In genomic region chr1:201806801-201807200, GRCh38 we compare ENCODE assay signal across 16 cellular contexts. TPM values are rescaled to one million over a fixed set of nuclear protein-coding genes. Genes with fewer than 3 reads are reported as not detected.
A peak's percentile ranks its signal among the peaks of the same experiment; 100 is the strongest.
DNase-seq lines count a peak whose midpoint lies in the region; ATAC-seq, FAIRE-seq and TF ChIP-seq lines count a peak whose summit lies in the region.
"Had no signal": no experiment of that assay in that cellular context is flagged by ENCODE, and none has a peak within 500 bp of the region (broad histone marks: within the 10 kb centered on the region; RNA-seq: fewer than 3 reads in every experiment).

No MANE protein-coding gene starts in this region.

- no peak overlapping the region for H2AFZ ChIP-seq in K562 (ENCODE audit: low read depth, low read length)
- H2AFZ ChIP-seq in osteoblast (ENCODE audit: low read length), result no peak overlapping the region

- peak overlapping the region; percentile 24 for H3K27ac Mint-ChIP-seq in type B pancreatic cell
- H3K27ac Mint-ChIP-seq in CD8-positive, alpha-beta memory T cell, result peak overlapping the region in 1 of 8 donors; percentile 70
- H3K27ac Mint-ChIP-seq: B cell had no signal

- in situ Hi-C loops in K562 (cut with MboI), result loop anchor here (5.0 kb wide), 1 partner anchor 250 kb away; no protein-coding TSS in a partner anchor

- H3K27ac ChIP-seq in HEK293 (ENCODE audit: extremely low read depth, low read depth, low read length) (no peak overlapping the region), K562 (ENCODE audit: extremely low read depth, low read depth, low read length) (no peak overlapping the region), osteoblast (ENCODE audit: low read depth, low read length) (no peak overlapping the region)
- no peak overlapping the region for H3K27ac ChIP-seq in CD8-positive, alpha-beta memory T cell (ENCODE audit: low read depth, low read length)
- H3K27ac ChIP-seq: BLaER1 treated with 17β-estradiol and CSF1 and Interleukin-3, amounts not matched to agents 10 nM and 100 nM had no signal

- no peaks in the 10 kb centered on the region for H3K79me2 ChIP-seq in K562 (ENCODE audit: control insufficient read depth, insufficient read depth, low read length)
- H3K79me2 ChIP-seq in osteoblast (ENCODE audit: insufficient read depth, low read length), result peaks cover 2% of the 10 kb centered on the region

- no peaks in the 10 kb centered on the region for H3K4me1 Mint-ChIP-seq in type B pancreatic cell (ENCODE audit: unreplicated experiment)
- no peaks in the 10 kb centered on the region for H3K4me1 Mint-ChIP-seq in CD8-positive, alpha-beta memory T cell
- H3K4me1 Mint-ChIP-seq: B cell had no signal

- H3K9ac ChIP-seq in K562 (ENCODE audit: insufficient read depth in 1 of 2, low read depth in 2 of 2, low read length in 2 of 2), result peak overlapping the region in 1 of 2 experiments; percentile 11; a peak in 1 of 4 replicates
- H3K9ac ChIP-seq: BLaER1 treated with 17β-estradiol and CSF1 and Interleukin-3, amounts not matched to agents 10 nM and 100 nM had no signal

- H3K36me3 Mint-ChIP-seq in type B pancreatic cell, result peaks cover 61% of the 10 kb centered on the region
- H3K36me3 Mint-ChIP-seq in CD8-positive, alpha-beta memory T cell, result peaks cover 3 to 54% (median 20%) of the 10 kb centered on the region in 3 donors

- H3K9me1 ChIP-seq in K562 (ENCODE audit: control insufficient read depth, insufficient read depth, low read length), result peaks cover 3% of the 10 kb centered on the region

- H3K4me1 ChIP-seq in HEK293 (ENCODE audit: control insufficient read depth, insufficient read depth, low read length) (no peaks in the 10 kb centered on the region), K562 (replicated peaks in 1 of 2; ENCODE audit: control insufficient read depth in 2 of 2, insufficient read depth in 2 of 2, low read length in 2 of 2) (peaks cover 0 to 3% of the 10 kb centered on the region in 2 experiments; a peak in 1 of 5 replicates), osteoblast (ENCODE audit: insufficient read depth, low read length) (no peaks in the 10 kb centered on the region)
- no peaks in the 10 kb centered on the region for H3K4me1 ChIP-seq in CD8-positive, alpha-beta memory T cell (ENCODE audit: insufficient read depth, low read length)
- H3K4me1 ChIP-seq: BLaER1 treated with 17β-estradiol and CSF1 and Interleukin-3, amounts not matched to agents 10 nM and 100 nM had no signal

- ATAC-seq in K562, result no peak
- no peak for ATAC-seq in GM18868 (IDR thresholded peaks at IDR 0.05; ENCODE audit: unreplicated experiment)
- ATAC-seq: HCT116 had no signal

- no peaks in the 10 kb centered on the region for H3K9me3 Mint-ChIP-seq in type B pancreatic cell
- no peaks in the 10 kb centered on the region for H3K9me3 Mint-ChIP-seq in CD8-positive, alpha-beta memory T cell

- H3K27me3 ChIP-seq in K562 (ENCODE audit: control insufficient read depth in 2 of 2, insufficient read depth in 2 of 2, low read length in 2 of 2) (peaks cover 0 to 7% of the 10 kb centered on the region in 2 experiments; a peak in 1 of 5 replicates), osteoblast (ENCODE audit: insufficient read depth, low read length) (no peaks in the 10 kb centered on the region)
- H3K27me3 ChIP-seq in CD8-positive, alpha-beta memory T cell (ENCODE audit: insufficient read depth, low read length, poor library complexity, severe bottlenecking), result no peaks in the 10 kb centered on the region
- H3K27me3 ChIP-seq: BLaER1 treated with 17β-estradiol and CSF1 and Interleukin-3, amounts not matched to agents 10 nM and 100 nM had no signal

- H3K9me3 ChIP-seq in HEK293 (ENCODE audit: control insufficient read depth, insufficient read depth, low read depth, low read length) (no peaks in the 10 kb centered on the region), K562 (replicated peaks; ENCODE audit: control insufficient read depth, insufficient read depth, low read depth, low read length) (no peaks in the 10 kb centered on the region), osteoblast (ENCODE audit: low read depth, low read length) (no peaks in the 10 kb centered on the region)
- no peaks in the 10 kb centered on the region for H3K9me3 ChIP-seq in CD8-positive, alpha-beta memory T cell (ENCODE audit: low read length)
- H3K9me3 ChIP-seq: BLaER1 treated with 17β-estradiol and CSF1 and Interleukin-3, amounts not matched to agents 10 nM and 100 nM had no signal

- WGBS in K562 (ENCODE audit: insufficient coverage, low coverage, missing lambda C conversion rate), result 64% methylated on average over 4 of the region's 4 CpGs

- H3K4me3 Mint-ChIP-seq in type B pancreatic cell, result no peak overlapping the region
- H3K4me3 Mint-ChIP-seq in CD8-positive, alpha-beta memory T cell, result no peak overlapping the region
- H3K4me3 Mint-ChIP-seq: B cell had no signal

- TF ChIP-seq RAD21 in K562 (CRISPR knock-in tag; conservative IDR thresholded peaks at IDR 0.05 in 1 of 2, IDR thresholded peaks at IDR 0.05 in 1 of 2), result no peak

- H4K20me1 ChIP-seq in K562 (replicated peaks; ENCODE audit: control insufficient read depth, insufficient read depth, low read length) (no peaks in the 10 kb centered on the region), osteoblast (ENCODE audit: insufficient read depth, low read length) (peaks cover 3% of the 10 kb centered on the region)

- intact Hi-C loops in K562 (cut with micrococcal nuclease), result no loop called here

- CTCF ChIA-PET in HEK293 (lab: Yijun Ruan, JAX) (interaction anchor here (0.6 to 2.0 kb wide), 6 partner anchors 11 to 247 kb away, joined by 3 to 7 read pairs (median 4); no protein-coding TSS in a partner anchor), K562 (lab: Yijun Ruan, JAX; ENCODE audit: low intra/inter-chr PET ratio) (no interaction called here)
- CTCF ChIA-PET in CD8-positive, alpha-beta memory T cell (lab: Charles Lee), result interaction anchor here (1.1 to 1.6 kb wide), 2 partner anchors 11 to 14 kb away, joined by 4 read pairs; no protein-coding TSS in a partner anchor

- no peak overlapping the region for H3K4me2 ChIP-seq in K562 (ENCODE audit: insufficient read depth, low read length)
- H3K4me2 ChIP-seq in osteoblast (ENCODE audit: insufficient read depth, low read length), result no peak overlapping the region
- H3K4me2 ChIP-seq: BLaER1 treated with 17β-estradiol and CSF1 and Interleukin-3, amounts not matched to agents 10 nM and 100 nM had no signal

- H3K36me3 ChIP-seq in HEK293 (ENCODE audit: control insufficient read depth in 2 of 2, insufficient read depth in 1 of 2, low read length in 2 of 2), result peaks cover 0 to 67% of the 10 kb centered on the region in 2 experiments; a peak in 2 of 3 replicates
- H3K36me3 ChIP-seq in K562 (ENCODE audit: control insufficient read depth, insufficient read depth, low read length), result peaks cover 21% of the 10 kb centered on the region; the same call in 2 of the 3 replicates
- H3K36me3 ChIP-seq in osteoblast (ENCODE audit: insufficient read depth, low read length), result peaks cover 93% of the 10 kb centered on the region
- H3K36me3 ChIP-seq in CD8-positive, alpha-beta memory T cell (ENCODE audit: insufficient read depth, low read length), result no peaks in the 10 kb centered on the region

- TF ChIP-seq POLR2A in K562 (conservative IDR thresholded peaks at IDR 0.05), result no peak

- TF ChIP-seq EP300 in K562 (IDR thresholded peaks at IDR 0.05; ENCODE audit: low read length), result no peak

- no peaks in the 10 kb centered on the region for H3K27me3 Mint-ChIP-seq in type B pancreatic cell
- H3K27me3 Mint-ChIP-seq in CD8-positive, alpha-beta memory T cell, result peaks cover 0 to 2% of the 10 kb centered on the region in 2 donors
- H3K27me3 Mint-ChIP-seq: B cell had no signal

- DNase-seq in K562 (ENCODE audit: extremely low read depth in 1 of 4, low spot score in 3 of 4) (no peak), osteoblast (ENCODE audit: insufficient read length, low spot score, missing footprints) (peak; percentile 83), type B pancreatic cell (ENCODE audit: extremely low spot score, unreplicated experiment) (no peak)
- no peak for DNase-seq in activated CD8-positive, alpha-beta memory T cell treated with anti-CD3 and anti-CD28 coated beads, Interleukin-2, amount 50 U/mL, for 4 hours
- DNase-seq in CD8-positive, alpha-beta memory T cell, result no peak
- DNase-seq: DMS153, DMS79, GDM1, GOT3, H7 had no signal

- BruUV-seq in K562 (replicated peaks; lab: Mats Ljungman, UMichigan), result no TSS peak

- no peak for FAIRE-seq in K562 (lab: Jason Lieb, UNC)
- FAIRE-seq: GM12892 had no signal

- H3K4me3 ChIP-seq in HEK293 (ENCODE audit: low read depth, low read length) (no peak overlapping the region), K562 (no peak overlapping the region), osteoblast (ENCODE audit: insufficient read depth, low read length) (no peak overlapping the region)
- no peak overlapping the region for H3K4me3 ChIP-seq in CD8-positive, alpha-beta memory T cell (ENCODE audit: low read length)
- H3K4me3 ChIP-seq: BLaER1 treated with 17β-estradiol and CSF1 and Interleukin-3, amounts not matched to agents 10 nM and 100 nM had no signal

- POLR2A ChIA-PET in HEK293 (lab: Yijun Ruan, JAX) (no interaction called here), K562 (lab: Yijun Ruan, JAX) (interaction anchor here (0.8 to 1.0 kb wide), 3 partner anchors 16 to 246 kb away, joined by 3 to 4 read pairs (median 3); no protein-coding TSS in a partner anchor)
- POLR2A ChIA-PET in CD8-positive, alpha-beta memory T cell (lab: Charles Lee), result no interaction called here

- no peak for TF ChIP-seq CTCF in HEK293 (tag by site-specific recombination; IDR thresholded peaks at IDR 0.05)
- no peak for TF ChIP-seq CTCF in K562 (IDR thresholded peaks at IDR 0.05 in 2 of 3, conservative IDR thresholded peaks at IDR 0.05 in 1 of 3; ENCODE audit: insufficient read depth in 2 of 3, low read depth in 1 of 3, low read length in 3 of 3)
- TF ChIP-seq CTCF in osteoblast (IDR thresholded peaks at IDR 0.05; ENCODE audit: extremely low read depth, low read depth, low read length), result no peak
- no peak for TF ChIP-seq CTCF in type B pancreatic cell (conservative IDR thresholded peaks at IDR 0.05)

RNA-seq across cellular contexts. Expression of gene IPO9, which starts 22.2 kb away (rescaled TPM):
- 97.9 and 100 TPM in 2 replicates for total RNA-seq in K562 (2011; cell fraction: chromatin; rRNA removed; ENCODE audit: low replicate concordance)
- total RNA-seq in K562 (2011; cell fraction: nucleolus; rRNA removed), result 46.0 and 50.0 TPM in 2 replicates
- 63.2 and 72.2 TPM in 2 replicates for total RNA-seq in K562 (2011; cell fraction: nucleoplasm; rRNA removed)
- total RNA-seq in K562 (2014; rRNA removed) (37.2 and 38.8 TPM in 2 replicates), K562 (2014; rRNA removed; fragmentation: Illumina TruSeq; extraction: Trizol) (27.9 and 33.2 TPM in 2 replicates), K562 (2015; rRNA removed; fragmentation: Illumina TruSeq; extraction: Trizol) (35.8 and 36.4 TPM in 2 replicates), K562 (2021) (75.0 and 82.2 TPM in 2 replicates), osteoblast (26.1 and 26.8 TPM in 2 replicates), type B pancreatic cell (ENCODE audit: low replicate concordance) (60.8 and 92.4 TPM in 2 replicates)
- polyA plus RNA-seq in K562 (2011; rRNA removed) (61.7 and 78.6 TPM in 2 replicates), K562 (2014; fragmentation: Illumina TruSeq; extraction: Trizol) (47.9 and 59.2 TPM in 2 replicates), K562 (2014; fragmentation: Nextera tagmentation; extraction: Ambion mirVana) (10 to 100 TPM; 28.1 to 49.6 TPM), K562 (2014; rRNA removed) (43.9 and 48.3 TPM in 2 replicates)
- 42.7 and 44.2 TPM in 2 replicates for polyA plus RNA-seq in K562 (2011; cell fraction: cytosol; rRNA removed)
- 109 and 150 TPM in 2 replicates for polyA plus RNA-seq in K562 (2011; cell fraction: nucleus; rRNA removed)
- polyA plus RNA-seq in K562 (2012), result 41.1 and 44.6 TPM in 2 replicates
- polyA minus RNA-seq in K562 (2011; rRNA and poly(A)+ RNA removed), result 56.5 and 76.0 TPM in 2 replicates
- 28.3 and 31.7 TPM in 2 replicates for polyA minus RNA-seq in K562 (2011; cell fraction: cytosol; rRNA and poly(A)+ RNA removed)
- polyA minus RNA-seq in K562 (2011; cell fraction: nucleus; rRNA and poly(A)+ RNA removed), result 32.9 and 42.8 TPM in 2 replicates
- 10 to 100 TPM; 65.2 to 71.2 TPM for total RNA-seq in CD8-positive, alpha-beta memory T cell
- polyA plus RNA-seq in CD8-positive, alpha-beta memory T cell, result 27.8 TPM
